In the genomic region with DNA sequence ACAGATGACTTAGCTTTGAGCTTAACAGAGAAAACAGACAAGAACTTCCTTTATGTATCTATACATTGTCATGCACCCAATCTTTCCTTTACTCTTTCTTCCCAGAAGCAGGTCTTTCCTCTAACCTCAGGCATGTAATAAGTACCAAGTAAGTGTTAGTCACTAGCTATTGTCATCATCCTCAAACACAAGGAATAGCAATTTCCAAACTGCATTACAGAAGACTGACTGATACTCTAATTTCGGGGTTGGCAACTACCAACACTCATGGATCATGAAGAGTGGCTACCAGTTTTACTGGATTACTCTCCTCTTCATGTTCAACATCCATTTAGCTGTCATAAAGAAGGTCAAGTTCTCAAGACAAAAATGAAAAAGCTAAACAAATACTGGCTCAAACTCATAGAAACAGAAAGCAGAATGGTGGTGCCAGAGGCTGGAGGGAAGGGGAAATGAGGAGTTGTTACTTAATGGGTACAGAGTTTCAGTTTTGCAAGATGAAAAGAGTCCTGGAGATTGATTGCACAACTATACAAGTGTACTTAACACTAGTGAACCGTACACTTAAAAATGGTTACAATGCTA, we compare ENCODE assay signal across 8 cellular contexts.
A peak's percentile ranks its signal among the peaks of the same experiment; 100 is the strongest.
DNase-seq lines count a peak whose midpoint lies in the region; ATAC-seq and TF ChIP-seq lines count a peak whose summit lies in the region.

No MANE protein-coding gene starts in this region.

- POLR2A ChIA-PET in PC-3 (lab: Charles Lee; ENCODE audit: unreplicated experiment): interaction anchor here (0.6 kb wide), 1 partner anchor 33 kb away, joined by 4 read pairs; no protein-coding TSS in a partner anchor

- H3K27me3 ChIP-seq in PC-3 (ENCODE audit: low read length): no peaks in the 10 kb centered on the region
- no peaks in the 10 kb centered on the region for H3K27me3 ChIP-seq in dorsolateral prefrontal cortex
- no peaks in the 10 kb centered on the region for H3K27me3 ChIP-seq in SJCRH30
- no peaks in the 10 kb centered on the region for H3K27me3 ChIP-seq in HAP-1 (ENCODE audit: low read depth)

- no TSS peak for BruUV-seq in PC-3 (replicated peaks; lab: Mats Ljungman, UMichigan)

- peak overlapping the region; percentile 86 for H3K27ac ChIP-seq in PC-3 (ENCODE audit: low read length)
- H3K27ac ChIP-seq in dorsolateral prefrontal cortex: peak overlapping the region; percentile 10 to 96 (median 81)
- no peak overlapping the region for H3K27ac ChIP-seq in SJCRH30

- H3K9ac ChIP-seq in PC-3 (ENCODE audit: low read length): peak overlapping the region; percentile 28; the same call in 1 of the 2 replicates

- peaks cover 7% of the 10 kb centered on the region; the same call in 1 of the 2 replicates for H4K20me1 ChIP-seq in PC-3 (ENCODE audit: low read length)

- H3K4me3 ChIP-seq in GM12864 (ENCODE audit: low read depth, low read length) (no peak overlapping the region), PC-3 (ENCODE audit: low read length) (peak overlapping the region; percentile 34; the same call in 1 of the 2 replicates), dorsolateral prefrontal cortex (peak overlapping the region in 7 of 59 donors; percentile 12 to 44 (median 17)), SJCRH30 (no peak overlapping the region), HAP-1 (no peak overlapping the region)

- H3K9me2 ChIP-seq in PC-3 (replicated peaks; ENCODE audit: low read length): no peaks in the 10 kb centered on the region

- ATAC-seq in HG02642 (IDR thresholded peaks at IDR 0.05; ENCODE audit: poor library complexity, unreplicated experiment) (peak; percentile 64), PC-3 (peak; percentile 94)

- DNase-seq in GM12864 (ENCODE audit: low read depth): peak; percentile 30
- peak; percentile 97 for DNase-seq in PC-3
- no peak for DNase-seq in dorsolateral prefrontal cortex
- DNase-seq in pons (ENCODE audit: low spot score): peak; percentile 76
- DNase-seq in SJCRH30: no peak
- DNase-seq in ecto neural progenitor cell (ENCODE audit: low spot score): no peak
- no peak for DNase-seq in HAP-1 (ENCODE audit: low spot score in 2 of 2)

- peaks cover 17% of the 10 kb centered on the region for H3F3A ChIP-seq in PC-3 (ENCODE audit: low read length, unreplicated experiment)

- H3K36me3 ChIP-seq in PC-3 (ENCODE audit: low read depth, low read length) (no peaks in the 10 kb centered on the region), SJCRH30 (no peaks in the 10 kb centered on the region), HAP-1 (replicated peaks) (no peaks in the 10 kb centered on the region)

- H3K9me3 ChIP-seq in PC-3 (ENCODE audit: low read length): no peaks in the 10 kb centered on the region
- H3K9me3 ChIP-seq in SJCRH30 (replicated peaks): no peaks in the 10 kb centered on the region
- H3K9me3 ChIP-seq in HAP-1: no peaks in the 10 kb centered on the region

- no peak for TF ChIP-seq CTCF in GM12864 (IDR thresholded peaks at IDR 0.05; ENCODE audit: low read depth, low read length, missing control alignments)
- TF ChIP-seq CTCF in PC-3 (conservative IDR thresholded peaks at IDR 0.05; ENCODE audit: low read depth, low read length): no peak
- no peak for TF ChIP-seq CTCF in dorsolateral prefrontal cortex (IDR thresholded peaks at IDR 0.05 in 54 of 56, conservative IDR thresholded peaks at IDR 0.05 in 2 of 56; ENCODE audit: low read depth in 1 of 56, partially characterized antibody in 56 of 56)

- intact Hi-C loops in PC-3 (cut with micrococcal nuclease) (no loop called here), dorsolateral prefrontal cortex (cut with DNase I) (no loop called here)

- H3K4me2 ChIP-seq in PC-3 (ENCODE audit: low read length): peak overlapping the region; percentile 65

- H3K79me2 ChIP-seq in PC-3 (ENCODE audit: low read length): peaks cover 51% of the 10 kb centered on the region

- H2AFZ ChIP-seq in PC-3 (ENCODE audit: low read length): no peak overlapping the region

- CTCF ChIA-PET in PC-3 (lab: Charles Lee): interaction anchor here (1.1 kb wide), 1 partner anchor 14 kb away, joined by 3 read pairs; no protein-coding TSS in a partner anchor

- peaks cover 56% of the 10 kb centered on the region for H3K4me1 ChIP-seq in PC-3 (ENCODE audit: insufficient read depth, low read length)
- H3K4me1 ChIP-seq in SJCRH30: no peaks in the 10 kb centered on the region; the same call in 1 of the 2 replicates
- peaks cover 36% of the 10 kb centered on the region for H3K4me1 ChIP-seq in HAP-1

- in situ Hi-C loops in HAP-1 (cut with MboI; ENCODE audit: low sequenced_read_pairs): no loop called here

Comparison
In these comparisons a context has a peak if more than half of its experiments do, and no peak if none do; other contexts are left out.
1. DNase-seq: peak in GM12864 (single experiment), PC-3 (single experiment) and pons (single experiment); none in dorsolateral prefrontal cortex (0 of 10), SJCRH30 (0 of 2), ecto neural progenitor cell (single experiment) and HAP-1 (0 of 2).